ENCODE assay signal across 9 cellular contexts in genomic region chr1:52904590-52905375, GRCh38. TPM values are rescaled to one million over a fixed set of nuclear protein-coding genes. Genes with fewer than 3 reads are reported as not detected.
DNase-seq lines count a peak whose midpoint lies in the region; ATAC-seq and TF ChIP-seq lines count a peak whose summit lies in the region.
"Had no signal": no experiment of that assay in that cellular context is flagged by ENCODE, and none has a peak within 500 bp of the region (broad histone marks: within the 10 kb centered on the region; RNA-seq: fewer than 3 reads in every experiment).

No MANE protein-coding gene starts in this region.

- H3K79me2 ChIP-seq in KMS-11 (ENCODE audit: insufficient read depth, low read depth) = no peaks in the 10 kb centered on the region

- no peaks in the 10 kb centered on the region for H3K27me3 ChIP-seq in KMS-11 (ENCODE audit: insufficient read depth, low read depth)
- H3K27me3 ChIP-seq: neutrophil had no signal

- H4K20me1 ChIP-seq in KMS-11 (ENCODE audit: insufficient read depth) = no peaks in the 10 kb centered on the region

- H3K27ac ChIP-seq in KMS-11 = no peak overlapping the region
- H3K27ac ChIP-seq: neutrophil had no signal

- no peaks in the 10 kb centered on the region for H3K36me3 ChIP-seq in KMS-11 (ENCODE audit: insufficient read depth)
- H3K36me3 ChIP-seq: neutrophil had no signal

- no peak overlapping the region for H3K4me3 ChIP-seq in KMS-11 (IDR thresholded peaks at IDR 0.05; ENCODE audit: insufficient read depth, low read depth, low read length)

- no peak overlapping the region for H3K9ac ChIP-seq in KMS-11

- intact Hi-C loops in Right ventricle myocardium superior (cut with DNase I) = no loop called here

- DNase-seq in NCI-H1417 (lab: John Stamatoyannopoulos, UW) (peak; percentile 2 to 49 (median 21)), NCI-H1417 treated with DMSO at 0.1 percent for 48 hours (lab: John Stamatoyannopoulos, UW) (no peak), Right ventricle myocardium superior (no peak), SHP77 treated with DMSO at 0.1 percent for 48 hours (lab: John Stamatoyannopoulos, UW) (no peak)
- DNase-seq in activated CD4-positive, alpha-beta T cell treated with anti-CD3 and anti-CD28 coated beads for 48 hours = peak; percentile 59
- DNase-seq in stimulated activated naive CD8-positive, alpha-beta T cell treated with anti-CD3 and anti-CD28 coated beads, Interleukin-15, Interleukin-2, amounts not matched to agents 100 U/mL and 50 U/mL, for 24 hours = peak; percentile 44

- ATAC-seq in Right ventricle myocardium superior (ENCODE audit: poor library complexity) (peak; percentile 48), GM21381 (IDR thresholded peaks at IDR 0.05; ENCODE audit: unreplicated experiment) (no peak)
- peak; percentile 84 for ATAC-seq in stimulated activated naive CD8-positive, alpha-beta T cell treated with anti-CD3 and anti-CD28 coated beads, Interleukin-15, Interleukin-2, amounts not matched to agents 100 U/mL and 50 U/mL, for 24 hours

- H2AFZ ChIP-seq in KMS-11 (ENCODE audit: low read depth) = no peak overlapping the region

- no peaks in the 10 kb centered on the region for H3K4me1 ChIP-seq in KMS-11 (ENCODE audit: low read depth, poor library complexity, severe bottlenecking)

- peak; percentile 47 for TF ChIP-seq CTCF in KMS-11 (conservative IDR thresholded peaks at IDR 0.05; ENCODE audit: low read depth, low read length)

- H3K4me2 ChIP-seq in KMS-11 = no peak overlapping the region

RNA-seq across cellular contexts. Expression of gene ECHDC2, which starts 16.8 kb away (rescaled TPM):
- total RNA-seq in Right ventricle myocardium superior = 147 TPM

RNA-seq across cellular contexts. Expression of gene SCP2, which starts 22.3 kb away (rescaled TPM):
- total RNA-seq in Right ventricle myocardium superior = 155 TPM

Comparison
In these comparisons a context has a peak if more than half of its experiments do, and no peak if none do; other contexts are left out.
1. DNase-seq: peak in NCI-H1417 (3 of 3), activated CD4-positive, alpha-beta T cell treated with anti-CD3 and anti-CD28 coated beads for 48 hours (single experiment) and stimulated activated naive CD8-positive, alpha-beta T cell treated with anti-CD3 and anti-CD28 coated beads, Interleukin-15, Interleukin-2, amounts not matched to agents 100 U/mL and 50 U/mL, for 24 hours (single experiment); none in NCI-H1417 treated with DMSO at 0.1 percent for 48 hours (single experiment), Right ventricle myocardium superior (single experiment) and SHP77 treated with DMSO at 0.1 percent for 48 hours (single experiment).